Comparison of ENCODE assay signal across 7 cellular contexts in genomic region chr17:34579017-34579946, GRCh38. TPM values are rescaled to one million over a fixed set of nuclear protein-coding genes. Genes with fewer than 3 reads are reported as not detected.
DNase-seq lines count a peak whose midpoint lies in the region; ATAC-seq and TF ChIP-seq lines count a peak whose summit lies in the region.

TSS of gene TMEM132E (plus strand) at chr17:34579582. CDS start at chr17:34581077, 1,495 bp downstream.

- peak within 1 kb of the TSS; percentile 67 for H3K4me2 ChIP-seq in GM23248 (ENCODE audit: unreplicated experiment)

- no peak for TF ChIP-seq CTCF in coronary artery (IDR thresholded peaks at IDR 0.05)
- no peak for TF ChIP-seq CTCF in lower lobe of right lung (IDR thresholded peaks at IDR 0.05)

- H3K9ac ChIP-seq in GM23248 = no peak within 1 kb of the TSS

- H3K4me3 ChIP-seq in GM23248 = peak within 1 kb of the TSS; percentile 66
- H3K4me3 ChIP-seq in coronary artery = peak within 1 kb of the TSS; percentile 75
- peak within 1 kb of the TSS; percentile 60 for H3K4me3 ChIP-seq in lower lobe of right lung

- ATAC-seq in lower lobe of right lung = peak; percentile 74 to 87

- DNase-seq in GM23248 = peak; percentile 51
- peak; percentile 8 for DNase-seq in NCI-H774 (lab: John Stamatoyannopoulos, UW)
- DNase-seq in coronary artery (ENCODE audit: low spot score) = no peak
- DNase-seq in lower lobe of right lung = peak; percentile 59
- peak in 47 of 49 donors; percentile 18 to 88 (median 69) for DNase-seq in substantia nigra (lab: John Stamatoyannopoulos, UW)
- no peak for DNase-seq in activated CD4-positive, CD25-positive, alpha-beta regulatory T cell treated with anti-CD3 and anti-CD28 coated beads, Interleukin-2, amount 50 U/mL, for 72 hours
- no peak for DNase-seq in Kasumi-1 (lab: John Stamatoyannopoulos, UW)

- H3K9me2 ChIP-seq in GM23248 (ENCODE audit: insufficient read depth) = no peaks in the 10 kb centered on the region

- H3K4me1 ChIP-seq in GM23248 (ENCODE audit: insufficient read depth) (peaks cover 17% of the 10 kb centered on the region), lower lobe of right lung (peaks cover 33% of the 10 kb centered on the region)

- no peaks in the 10 kb centered on the region for H3F3A ChIP-seq in GM23248 (ENCODE audit: insufficient read depth)

- WGBS in GM23248 (ENCODE audit: low coverage in 1 of 2, low lambda C conversion rate in 2 of 2, missing lambda C conversion rate in 2 of 2), 2 experiments = 1 to 2% methylated on average over 55 to 81 of the region's 101 CpGs

- H3K36me3 ChIP-seq in GM23248 (ENCODE audit: low read depth) (no peaks in the 10 kb centered on the region), lower lobe of right lung (no peaks in the 10 kb centered on the region)

- intact Hi-C loops in lower lobe of right lung (cut with DNase I) = no loop called here

- no peak within 1 kb of the TSS for H3K27ac ChIP-seq in GM23248
- H3K27ac ChIP-seq in coronary artery = no peak within 1 kb of the TSS
- no peak within 1 kb of the TSS for H3K27ac ChIP-seq in lower lobe of right lung
- no peak within 1 kb of the TSS for H3K27ac ChIP-seq in substantia nigra (ENCODE audit: low read depth, low read length, poor library complexity, severe bottlenecking)

- no peaks in the 10 kb centered on the region for H4K20me1 ChIP-seq in GM23248 (ENCODE audit: insufficient read depth)

- H2AFZ ChIP-seq in GM23248 = peak within 1 kb of the TSS; percentile 75

- in situ Hi-C loops in GM23248 (cut with MboI) = no loop called here

- no peaks in the 10 kb centered on the region for H3K79me2 ChIP-seq in GM23248 (ENCODE audit: insufficient read depth)

- no peaks in the 10 kb centered on the region for H3K9me3 ChIP-seq in GM23248 (ENCODE audit: low read depth)
- no peaks in the 10 kb centered on the region for H3K9me3 ChIP-seq in lower lobe of right lung

- H3K27me3 ChIP-seq in GM23248 (replicated peaks; ENCODE audit: insufficient read depth) = peaks cover 71% of the 10 kb centered on the region
- H3K27me3 ChIP-seq in lower lobe of right lung (ENCODE audit: low read depth) = peaks cover 98% of the 10 kb centered on the region

RNA-seq across cellular contexts. Expression of gene TMEM132E, which starts in this region (rescaled TPM):
- 0.11 TPM in 1 of 2 replicates, not detected in the other for total RNA-seq in GM23248 (2014; rRNA removed; shearing (Covaris generic))
- polyA plus RNA-seq in GM23248 (2016; fragmentation: Nextera tagmentation; extraction: Ambion mirVana) = not detected in 2 replicates
- 0.53 TPM for total RNA-seq in lower lobe of right lung

Comparison
In these comparisons a context has a peak if more than half of its experiments do, and no peak if none do; other contexts are left out.
1. Peak in DNase-seq, H3K4me3 ChIP-seq and H3K4me2 ChIP-seq in GM23248; RNA of the gene not detected or under 1 TPM.
2. Peak in DNase-seq, ATAC-seq and H3K4me3 ChIP-seq in lower lobe of right lung; RNA of the gene not detected or under 1 TPM.
3. DNase-seq: peak in NCI-H774 (single experiment) and substantia nigra (47 of 49); none in coronary artery (single experiment), activated CD4-positive, CD25-positive, alpha-beta regulatory T cell treated with anti-CD3 and anti-CD28 coated beads, Interleukin-2, amount 50 U/mL, for 72 hours (single experiment) and Kasumi-1 (0 of 2).
4. Peak in every context shown above with its lines, with median percentiles within 50 percentile points of each other: H3K4me3 ChIP-seq.